In the genomic region with DNA sequence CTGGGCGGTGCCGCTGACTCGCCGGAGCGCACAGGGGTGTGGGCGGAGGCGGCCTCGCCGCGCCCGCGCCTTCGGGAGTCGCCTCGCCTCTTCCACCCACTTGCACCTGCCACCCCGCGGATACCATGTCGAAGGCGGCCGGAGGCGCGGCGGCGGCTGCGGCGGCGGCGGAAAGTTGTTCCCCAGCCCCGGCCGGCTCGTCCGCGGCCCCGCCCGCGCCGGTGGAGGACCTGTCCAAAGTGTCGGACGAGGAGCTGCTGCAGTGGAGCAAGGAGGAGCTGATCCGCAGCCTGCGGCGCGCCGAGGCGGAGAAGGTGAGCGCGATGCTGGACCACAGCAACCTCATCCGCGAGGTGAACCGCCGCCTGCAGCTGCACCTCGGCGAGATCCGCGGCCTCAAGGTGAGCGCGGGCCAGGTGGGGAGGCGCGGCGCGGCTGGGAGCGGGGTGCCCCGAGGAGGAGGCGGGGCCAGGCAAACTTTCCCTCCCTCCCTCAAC, we compare ENCODE assay signal across 8 cellular contexts. TPM values are rescaled to one million over a fixed set of nuclear protein-coding genes. Genes with fewer than 3 reads are reported as not detected.
A peak's percentile ranks its signal among the peaks of the same experiment; 100 is the strongest.
DNase-seq lines count a peak whose midpoint lies in the region; ATAC-seq and TF ChIP-seq lines count a peak whose summit lies in the region.

No MANE protein-coding gene starts in this region.

- intact Hi-C loops in stomach (cut with DNase I; ENCODE audit: low total_unique reads): loop anchor here (5.0 to 10.0 kb wide), 2 partner anchors 570 to 1333 kb away; no protein-coding TSS in a partner anchor

- no peak overlapping the region for H3K27ac Mint-ChIP-seq in activated T-helper 17 cell treated with anti-CD3 and anti-CD28 coated beads, Interleukin-2, amount 50 U/mL, for 72 hours

- no peaks in the 10 kb centered on the region for H3K9me3 ChIP-seq in iPS-18c (ENCODE audit: control insufficient read depth, insufficient read depth, low read length)
- H3K9me3 ChIP-seq in stomach: no peaks in the 10 kb centered on the region

- H3K4me3 ChIP-seq in iPS-18c (ENCODE audit: insufficient read depth, low read depth, low read length) (peak overlapping the region; percentile 61), stomach (peak overlapping the region; percentile 59 to 84 (median 68))

- no peaks in the 10 kb centered on the region for H3K9me3 Mint-ChIP-seq in activated T-helper 17 cell treated with anti-CD3 and anti-CD28 coated beads, Interleukin-2, amount 50 U/mL, for 72 hours

- H3K4me1 ChIP-seq in stomach: peaks cover 22 to 28% (median 26%) of the 10 kb centered on the region in 4 donors

- H3K4me3 Mint-ChIP-seq in activated T-helper 17 cell treated with anti-CD3 and anti-CD28 coated beads, Interleukin-2, amount 50 U/mL, for 72 hours: peak overlapping the region; percentile 49

- TF ChIP-seq POLR2A in stomach (IDR thresholded peaks at IDR 0.05): no peak

- ATAC-seq in HG02759 (IDR thresholded peaks at IDR 0.05; ENCODE audit: unreplicated experiment) (peak; percentile 21), HG03280 (IDR thresholded peaks at IDR 0.05; ENCODE audit: unreplicated experiment) (no peak)
- no peak for ATAC-seq in activated T-helper 17 cell treated with anti-CD3 and anti-CD28 coated beads, Interleukin-2, amount 50 U/mL, for 72 hours (replicated peaks)

- H3K27ac ChIP-seq in stomach: peak overlapping the region in 4 of 5 donors; percentile 15 to 60 (median 40)

- no peaks in the 10 kb centered on the region for H3K4me1 Mint-ChIP-seq in activated T-helper 17 cell treated with anti-CD3 and anti-CD28 coated beads, Interleukin-2, amount 50 U/mL, for 72 hours

- no peaks in the 10 kb centered on the region for H3K36me3 Mint-ChIP-seq in activated T-helper 17 cell treated with anti-CD3 and anti-CD28 coated beads, Interleukin-2, amount 50 U/mL, for 72 hours (ENCODE audit: low read depth)

- peaks cover 0 to 82% (median 27%) of the 10 kb centered on the region in 3 donors for H3K27me3 ChIP-seq in stomach

- no peaks in the 10 kb centered on the region for H3K36me3 ChIP-seq in stomach

- no peak for TF ChIP-seq CTCF in stomach (IDR thresholded peaks at IDR 0.05)

- TF ChIP-seq EP300 in stomach (IDR thresholded peaks at IDR 0.05): no peak

- H3K27me3 Mint-ChIP-seq in activated T-helper 17 cell treated with anti-CD3 and anti-CD28 coated beads, Interleukin-2, amount 50 U/mL, for 72 hours: peaks cover 68% of the 10 kb centered on the region

- peak; percentile 49 for DNase-seq in EL
- no peak for DNase-seq in stomach
- no peak for DNase-seq in superior temporal gyrus (ENCODE audit: extremely low spot score)
- DNase-seq in NOMO-1 treated with dmso at 0.1 percent for 144 hours (lab: John Stamatoyannopoulos, UW; ENCODE audit: unreplicated experiment): no peak

- WGBS in stomach, 5 donors: 0 to 3% (median 1%) methylated on average over 24 to 64 of the region's 64 CpGs; no CpG with 5 or more reads in 1 of the 5 donors

RNA-seq across cellular contexts. Expression of a gene that starts 0.8 kb away (rescaled TPM):
- not detected for total RNA-seq in activated T-helper 17 cell treated with anti-CD3 and anti-CD28 coated beads, Interleukin-2, amount 50 U/mL, for 72 hours
- 1 to 10 TPM in 4 of 5 donors, under 1 TPM in 1; 0.89 to 6.4 (median 3.7) TPM for total RNA-seq in stomach
- polyA plus RNA-seq in stomach: under 1 TPM in 2 of 3 donors, not detected in 1; 0.10 to 0.19 TPM
